ENCODE assay signal across 7 cellular contexts in the genomic region with DNA sequence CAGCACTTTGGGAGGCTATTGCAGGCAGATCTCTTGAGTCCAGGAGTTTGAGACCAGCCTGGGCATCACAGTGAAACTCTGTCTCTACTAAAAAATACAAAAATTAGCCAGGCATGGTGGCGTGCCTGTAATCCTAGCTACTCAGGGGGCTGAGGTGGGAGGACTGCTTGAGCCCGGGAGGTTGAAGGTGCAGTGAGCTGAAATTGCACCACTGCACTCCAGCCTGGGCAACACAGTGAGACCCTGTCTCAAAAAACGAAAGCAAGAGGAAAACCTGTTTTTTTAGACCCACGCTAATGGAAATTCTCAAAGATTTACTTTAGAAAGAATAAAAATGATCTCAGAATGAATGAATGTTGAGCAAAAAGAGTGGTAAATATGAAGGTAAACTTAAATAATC. TPM values are rescaled to one million over a fixed set of nuclear protein-coding genes. Genes with fewer than 3 reads are reported as not detected.
DNase-seq lines count a peak whose midpoint lies in the region; ATAC-seq and TF ChIP-seq lines count a peak whose summit lies in the region.
"Not testable (repeated sequence)": the region's sequence is repeated elsewhere in the genome, so short reads cannot be mapped to it uniquely, and the experiment has no call there.

No MANE protein-coding gene starts in this region.

- DNase-seq in T-helper 2 cell treated with Interferon-gamma antibody and Interleukin-4, amounts not matched to agents 5 μg/mL and 100 μg/mL, for 36 hours (ENCODE audit: low spot score); activated T-cell treated with anti-CD3 and anti-CD28 coated beads, Interleukin-2, amount 50 U/mL, for 24 hours; activated naive CD4-positive, alpha-beta T cell treated with anti-CD3 and anti-CD28 coated beads for 36 hours; naive thymus-derived CD4-positive, alpha-beta T cell: not testable (repeated sequence)

- CTCF ChIA-PET in HEK293 (lab: Yijun Ruan, JAX); activated naive CD4-positive, alpha-beta T cell treated with anti-CD3 and anti-CD28 coated beads for 36 hours (lab: Charles Lee): not testable (repeated sequence)
- CTCF ChIA-PET in naive thymus-derived CD4-positive, alpha-beta T cell (lab: Charles Lee) = interaction anchor here (0.9 kb wide), 1 partner anchor 159 kb away, joined by 3 read pairs; no protein-coding TSS in a partner anchor

- peaks cover 12% of the 10 kb centered on the region for H3K4me1 Mint-ChIP-seq in T-helper 2 cell treated with Interferon-gamma antibody and Interleukin-4, amounts not matched to agents 5 μg/mL and 100 μg/mL, for 36 hours (ENCODE audit: low read depth)
- peaks cover 73% of the 10 kb centered on the region for H3K4me1 Mint-ChIP-seq in activated T-cell treated with anti-CD3 and anti-CD28 coated beads, Interleukin-2, amount 50 U/mL, for 24 hours (ENCODE audit: low read depth)
- peaks cover 66% of the 10 kb centered on the region for H3K4me1 Mint-ChIP-seq in activated naive CD4-positive, alpha-beta T cell treated with anti-CD3 and anti-CD28 coated beads for 36 hours (ENCODE audit: low read depth)
- peaks cover 18% of the 10 kb centered on the region for H3K4me1 Mint-ChIP-seq in dendritic cell treated with granulocyte-macrophage colony-stimulating factor and Interleukin-4, amounts not matched to agents 40 ng/mL and 50 ng/mL, for 4 days (ENCODE audit: low read depth)
- H3K4me1 Mint-ChIP-seq in naive thymus-derived CD4-positive, alpha-beta T cell = peaks cover 22 to 88% (median 80%) of the 10 kb centered on the region in 7 donors
- H3K4me1 Mint-ChIP-seq in stimulated activated memory B cell treated with anti-CD40 and anti-IgM and Interleukin-4, amounts not matched to agents 10 μg/mL and 1 μg/mL and 100 μg/mL, for 72 hours = peaks cover 34% of the 10 kb centered on the region

- not testable (repeated sequence) for H3K4me3 Mint-ChIP-seq in T-helper 2 cell treated with Interferon-gamma antibody and Interleukin-4, amounts not matched to agents 5 μg/mL and 100 μg/mL, for 36 hours; activated T-cell treated with anti-CD3 and anti-CD28 coated beads, Interleukin-2, amount 50 U/mL, for 24 hours; activated naive CD4-positive, alpha-beta T cell treated with anti-CD3 and anti-CD28 coated beads for 36 hours; dendritic cell treated with granulocyte-macrophage colony-stimulating factor and Interleukin-4, amounts not matched to agents 40 ng/mL and 50 ng/mL, for 4 days; stimulated activated memory B cell treated with anti-CD40 and anti-IgM and Interleukin-4, amounts not matched to agents 10 μg/mL and 1 μg/mL and 100 μg/mL, for 72 hours
- peak overlapping the region in 4 of 10 donors; percentile 6 to 23 (median 8) for H3K4me3 Mint-ChIP-seq in naive thymus-derived CD4-positive, alpha-beta T cell

- H3K9me3 ChIP-seq in HEK293 (ENCODE audit: control insufficient read depth, insufficient read depth, low read depth, low read length); naive thymus-derived CD4-positive, alpha-beta T cell (ENCODE audit: control insufficient read depth in 2 of 3, low read length in 3 of 3): not testable (repeated sequence)

- H3K27ac Mint-ChIP-seq in T-helper 2 cell treated with Interferon-gamma antibody and Interleukin-4, amounts not matched to agents 5 μg/mL and 100 μg/mL, for 36 hours = peak overlapping the region; percentile 19
- peak overlapping the region; percentile 63 for H3K27ac Mint-ChIP-seq in activated T-cell treated with anti-CD3 and anti-CD28 coated beads, Interleukin-2, amount 50 U/mL, for 24 hours
- peak overlapping the region; percentile 53 for H3K27ac Mint-ChIP-seq in activated naive CD4-positive, alpha-beta T cell treated with anti-CD3 and anti-CD28 coated beads for 36 hours
- peak overlapping the region; percentile 14 for H3K27ac Mint-ChIP-seq in dendritic cell treated with granulocyte-macrophage colony-stimulating factor and Interleukin-4, amounts not matched to agents 40 ng/mL and 50 ng/mL, for 4 days
- peak overlapping the region in 7 of 9 donors; percentile 5 to 72 (median 38) for H3K27ac Mint-ChIP-seq in naive thymus-derived CD4-positive, alpha-beta T cell
- peak overlapping the region; percentile 55 for H3K27ac Mint-ChIP-seq in stimulated activated memory B cell treated with anti-CD40 and anti-IgM and Interleukin-4, amounts not matched to agents 10 μg/mL and 1 μg/mL and 100 μg/mL, for 72 hours

- POLR2A ChIA-PET in HEK293 (lab: Yijun Ruan, JAX); naive thymus-derived CD4-positive, alpha-beta T cell (lab: Charles Lee): not testable (repeated sequence)

- H3K4me1 ChIP-seq in HEK293 (ENCODE audit: control insufficient read depth, insufficient read depth, low read length) = peaks cover 13% of the 10 kb centered on the region
- not testable (repeated sequence) for H3K4me1 ChIP-seq in naive thymus-derived CD4-positive, alpha-beta T cell (ENCODE audit: control insufficient read depth in 2 of 2, insufficient read depth in 2 of 2, low read length in 2 of 2)

- H3K27me3 ChIP-seq in naive thymus-derived CD4-positive, alpha-beta T cell (ENCODE audit: control insufficient read depth in 2 of 2, insufficient read depth in 2 of 2, low read length in 2 of 2) = not testable (repeated sequence)

- not testable (repeated sequence) for H3K4me3 ChIP-seq in HEK293 (ENCODE audit: low read depth, low read length); naive thymus-derived CD4-positive, alpha-beta T cell (ENCODE audit: low read length)

- H3K27me3 Mint-ChIP-seq in T-helper 2 cell treated with Interferon-gamma antibody and Interleukin-4, amounts not matched to agents 5 μg/mL and 100 μg/mL, for 36 hours (ENCODE audit: low read depth); activated T-cell treated with anti-CD3 and anti-CD28 coated beads, Interleukin-2, amount 50 U/mL, for 24 hours; activated naive CD4-positive, alpha-beta T cell treated with anti-CD3 and anti-CD28 coated beads for 36 hours (ENCODE audit: low read depth); dendritic cell treated with granulocyte-macrophage colony-stimulating factor and Interleukin-4, amounts not matched to agents 40 ng/mL and 50 ng/mL, for 4 days; naive thymus-derived CD4-positive, alpha-beta T cell; stimulated activated memory B cell treated with anti-CD40 and anti-IgM and Interleukin-4, amounts not matched to agents 10 μg/mL and 1 μg/mL and 100 μg/mL, for 72 hours: not testable (repeated sequence)

- not testable (repeated sequence) for TF ChIP-seq CTCF in HEK293 (tag by site-specific recombination; IDR thresholded peaks at IDR 0.05)

- H3K36me3 Mint-ChIP-seq in T-helper 2 cell treated with Interferon-gamma antibody and Interleukin-4, amounts not matched to agents 5 μg/mL and 100 μg/mL, for 36 hours (ENCODE audit: low read depth) = peaks cover 48% of the 10 kb centered on the region
- peaks cover 83% of the 10 kb centered on the region for H3K36me3 Mint-ChIP-seq in activated T-cell treated with anti-CD3 and anti-CD28 coated beads, Interleukin-2, amount 50 U/mL, for 24 hours (ENCODE audit: low read depth)
- H3K36me3 Mint-ChIP-seq in activated naive CD4-positive, alpha-beta T cell treated with anti-CD3 and anti-CD28 coated beads for 36 hours (ENCODE audit: low read depth) = peaks cover 50% of the 10 kb centered on the region
- peaks cover 53% of the 10 kb centered on the region for H3K36me3 Mint-ChIP-seq in dendritic cell treated with granulocyte-macrophage colony-stimulating factor and Interleukin-4, amounts not matched to agents 40 ng/mL and 50 ng/mL, for 4 days (ENCODE audit: low read depth)
- peaks cover 10 to 46% (median 36%) of the 10 kb centered on the region in 5 donors for H3K36me3 Mint-ChIP-seq in naive thymus-derived CD4-positive, alpha-beta T cell
- peaks cover 61% of the 10 kb centered on the region for H3K36me3 Mint-ChIP-seq in stimulated activated memory B cell treated with anti-CD40 and anti-IgM and Interleukin-4, amounts not matched to agents 10 μg/mL and 1 μg/mL and 100 μg/mL, for 72 hours

- peaks cover 23% of the 10 kb centered on the region for H3K9me3 Mint-ChIP-seq in T-helper 2 cell treated with Interferon-gamma antibody and Interleukin-4, amounts not matched to agents 5 μg/mL and 100 μg/mL, for 36 hours
- not testable (repeated sequence) for H3K9me3 Mint-ChIP-seq in activated T-cell treated with anti-CD3 and anti-CD28 coated beads, Interleukin-2, amount 50 U/mL, for 24 hours; stimulated activated memory B cell treated with anti-CD40 and anti-IgM and Interleukin-4, amounts not matched to agents 10 μg/mL and 1 μg/mL and 100 μg/mL, for 72 hours
- H3K9me3 Mint-ChIP-seq in activated naive CD4-positive, alpha-beta T cell treated with anti-CD3 and anti-CD28 coated beads for 36 hours = peaks cover 11% of the 10 kb centered on the region
- peaks cover 14% of the 10 kb centered on the region for H3K9me3 Mint-ChIP-seq in dendritic cell treated with granulocyte-macrophage colony-stimulating factor and Interleukin-4, amounts not matched to agents 40 ng/mL and 50 ng/mL, for 4 days
- peaks cover 0 to 15% (median 5%) of the 10 kb centered on the region in 11 donors for H3K9me3 Mint-ChIP-seq in naive thymus-derived CD4-positive, alpha-beta T cell

- intact Hi-C loops in activated naive CD4-positive, alpha-beta T cell treated with anti-CD3 and anti-CD28 coated beads for 36 hours (cut with micrococcal nuclease); dendritic cell treated with granulocyte-macrophage colony-stimulating factor and Interleukin-4, amounts not matched to agents 40 ng/mL and 50 ng/mL, for 4 days (cut with micrococcal nuclease); naive thymus-derived CD4-positive, alpha-beta T cell (cut with micrococcal nuclease): not testable (repeated sequence)

- peaks cover 36 to 42% of the 10 kb centered on the region in 2 experiments; a peak in 2 of 3 replicates for H3K36me3 ChIP-seq in HEK293 (ENCODE audit: control insufficient read depth in 2 of 2, insufficient read depth in 1 of 2, low read length in 2 of 2)
- peaks cover 0 to 26% (median 6%) of the 10 kb centered on the region in 3 experiments for H3K36me3 ChIP-seq in naive thymus-derived CD4-positive, alpha-beta T cell (ENCODE audit: control insufficient read depth in 2 of 3, insufficient read depth in 3 of 3, low read length in 3 of 3)

- not testable (repeated sequence) for H3K27ac ChIP-seq in HEK293 (ENCODE audit: extremely low read depth, low read depth, low read length); naive thymus-derived CD4-positive, alpha-beta T cell (ENCODE audit: low read depth, low read length)

- not testable (repeated sequence) for ATAC-seq in naive thymus-derived CD4-positive, alpha-beta T cell; stimulated activated memory B cell treated with anti-CD40 and anti-IgM and Interleukin-4, amounts not matched to agents 10 μg/mL and 1 μg/mL and 100 μg/mL, for 72 hours

RNA-seq across cellular contexts. Expression of gene ZFR, which starts 13.7 kb away (rescaled TPM):
- 10 to 100 TPM; 50.9 to 52.1 TPM for total RNA-seq in activated naive CD4-positive, alpha-beta T cell treated with anti-CD3 and anti-CD28 coated beads for 36 hours
- 10 to 100 TPM; 53.4 to 59.3 (median 58.0) TPM for total RNA-seq in naive thymus-derived CD4-positive, alpha-beta T cell
- polyA plus RNA-seq in naive thymus-derived CD4-positive, alpha-beta T cell = 10 to 100 TPM; 82.2 to 91.9 TPM
